In genomic region chr3:64743844-64744243, GRCh38 we compare ENCODE assay signal across 7 cellular contexts. TPM values are rescaled to one million over a fixed set of nuclear protein-coding genes. Genes with fewer than 3 reads are reported as not detected.
"Had no signal": no experiment of that assay in that cellular context is flagged by ENCODE, and none has a peak within 500 bp of the region (broad histone marks: within the 10 kb centered on the region; RNA-seq: fewer than 3 reads in every experiment).

No MANE protein-coding gene starts in this region.

- H3K4me3 ChIP-seq: K562 had no signal

- DNase-seq: IMR-90, KBM-7, KG1 had no signal

- H3K27ac ChIP-seq: HL-60 had no signal

- ATAC-seq: HepG2, K562 had no signal

RNA-seq across cellular contexts. Expression of gene ADAMTS9, which starts 56.0 kb away (rescaled TPM):
- polyA plus RNA-seq: IgD-negative memory B cell had no signal
